15 cellular contexts compared by ENCODE assay signal in genomic region chr18:46294325-46294724, GRCh38.
"Had no signal": no experiment of that assay in that cellular context is flagged by ENCODE, and none has a peak within 500 bp of the region (broad histone marks: within the 10 kb centered on the region; RNA-seq: fewer than 3 reads in every experiment).

No MANE protein-coding gene starts in this region.

- H3K4me3 ChIP-seq: coronary artery, hepatocyte, right atrium auricular region, smooth muscle cell, thyroid gland had no signal

- H3K36me3 ChIP-seq: right atrium auricular region, thyroid gland, WERI-Rb-1 had no signal

- ATAC-seq: activated CD8-positive, alpha-beta T cell treated with anti-CD3 and anti-CD28 coated beads for 36 hours; natural killer cell; T-cell had no signal

- H3K9me3 ChIP-seq: right atrium auricular region, thyroid gland had no signal

- H3K4me1 ChIP-seq: right atrium auricular region, thyroid gland had no signal

- H3K27me3 ChIP-seq: hepatocyte, right atrium auricular region, thyroid gland had no signal

- DNase-seq: activated CD4-positive, alpha-beta T cell treated with anti-CD3 and anti-CD28 coated beads for 4 hours; activated CD8-positive, alpha-beta memory T cell treated with anti-CD3 and anti-CD28 coated beads, Interleukin-2, amount 50 U/mL, for 4 hours; activated CD8-positive, alpha-beta T cell treated with anti-CD3 and anti-CD28 coated beads for 36 hours; activated naive CD4-positive, alpha-beta T cell treated with Interleukin-2 at 50 U/mL for 16 hours; central memory CD4-positive, alpha-beta T cell; effector CD8-positive, alpha-beta T cell; natural killer cell; nucleus accumbens; thyroid gland; WERI-Rb-1 had no signal

- H3K27ac ChIP-seq: coronary artery, hepatocyte, right atrium auricular region, thyroid gland, WERI-Rb-1 had no signal

- H3K4me2 ChIP-seq: hepatocyte, smooth muscle cell had no signal

- H2AFZ ChIP-seq: hepatocyte had no signal
